26 cellular contexts compared by ENCODE assay signal in genomic region chr2:13638181-13638580, GRCh38.
A peak's percentile ranks its signal among the peaks of the same experiment; 100 is the strongest.
DNase-seq lines count a peak whose midpoint lies in the region; TF ChIP-seq lines count a peak whose summit lies in the region.
"Had no signal": no experiment of that assay in that cellular context is flagged by ENCODE, and none has a peak within 500 bp of the region (broad histone marks: within the 10 kb centered on the region; RNA-seq: fewer than 3 reads in every experiment).

No MANE protein-coding gene starts in this region.

- H3K9me3 Mint-ChIP-seq in Calu3 (ENCODE audit: low read depth, unreplicated experiment), result peaks cover 5% of the 10 kb centered on the region
- peaks cover 4% of the 10 kb centered on the region for H3K9me3 Mint-ChIP-seq in activated CD4-positive, alpha-beta memory T cell treated with anti-CD3 and anti-CD28 coated beads, Interleukin-2, amount 10 ng/mL, durations not matched to agents 7 days and 5 days

- BruUV-seq in Calu3 (replicated peaks; lab: Mats Ljungman, UMichigan), result no TSS peak
- no TSS peak for BruUV-seq in OCI-LY7 (replicated peaks; lab: Mats Ljungman, UMichigan)

- H3K9me3 ChIP-seq in esophagus squamous epithelium, result no peaks in the 10 kb centered on the region
- H3K9me3 ChIP-seq in osteoblast (ENCODE audit: low read depth, low read length), result no peaks in the 10 kb centered on the region
- H3K9me3 ChIP-seq in OCI-LY7 (ENCODE audit: low read length), result no peaks in the 10 kb centered on the region
- H3K9me3 ChIP-seq: SK-N-SH had no signal

- TF ChIP-seq CTCF in Calu3 (IDR thresholded peaks at IDR 0.05; ENCODE audit: unreplicated experiment), result no peak
- TF ChIP-seq CTCF in esophagus squamous epithelium (IDR thresholded peaks at IDR 0.05), result no peak
- no peak for TF ChIP-seq CTCF in osteoblast (IDR thresholded peaks at IDR 0.05; ENCODE audit: extremely low read depth, low read depth, low read length)
- TF ChIP-seq CTCF in OCI-LY7 (conservative IDR thresholded peaks at IDR 0.05; ENCODE audit: low read length), result no peak

- no peak overlapping the region for H2AFZ ChIP-seq in osteoblast (ENCODE audit: low read length)
- no peak overlapping the region for H2AFZ ChIP-seq in OCI-LY7 (ENCODE audit: low read length)

- peak overlapping the region; percentile 14 for H3K27ac Mint-ChIP-seq in Calu3 (ENCODE audit: unreplicated experiment)
- H3K27ac Mint-ChIP-seq in activated CD4-positive, alpha-beta memory T cell treated with anti-CD3 and anti-CD28 coated beads, Interleukin-2, amount 10 ng/mL, durations not matched to agents 7 days and 5 days, result no peak overlapping the region
- H3K27ac Mint-ChIP-seq: activated CD4-positive, alpha-beta T cell treated with anti-CD3 and anti-CD28 coated beads, Interleukin-2, amount 10 ng/mL, durations not matched to agents 7 days and 5 days; activated naive CD8-positive, alpha-beta T cell treated with anti-CD3 and anti-CD28 coated beads, Interleukin-2, amount 50 U/mL, for 24 hours; activated T-helper 17 cell treated with anti-CD3 and anti-CD28 coated beads, Interleukin-2, amount 50 U/mL, for 72 hours; immature natural killer cell had no signal

- H3K4me2 ChIP-seq in osteoblast (ENCODE audit: insufficient read depth, low read length) (no peak overlapping the region), OCI-LY7 (ENCODE audit: low read length) (no peak overlapping the region)
- H3K4me2 ChIP-seq: SK-N-SH had no signal

- no peak overlapping the region for H3K4me3 Mint-ChIP-seq in Calu3 (ENCODE audit: low read depth, unreplicated experiment)
- no peak overlapping the region for H3K4me3 Mint-ChIP-seq in activated CD4-positive, alpha-beta memory T cell treated with anti-CD3 and anti-CD28 coated beads, Interleukin-2, amount 10 ng/mL, durations not matched to agents 7 days and 5 days
- H3K4me3 Mint-ChIP-seq: activated CD4-positive, alpha-beta T cell treated with anti-CD3 and anti-CD28 coated beads, Interleukin-2, amount 10 ng/mL, durations not matched to agents 7 days and 5 days; activated naive CD8-positive, alpha-beta T cell treated with anti-CD3 and anti-CD28 coated beads, Interleukin-2, amount 50 U/mL, for 24 hours; activated T-helper 17 cell treated with anti-CD3 and anti-CD28 coated beads, Interleukin-2, amount 50 U/mL, for 72 hours; immature natural killer cell had no signal

- CTCF ChIA-PET in Calu3 (lab: Charles Lee) (no interaction called here), OCI-LY7 (lab: Charles Lee; ENCODE audit: unreplicated experiment) (no interaction called here)
- CTCF ChIA-PET in activated CD4-positive, alpha-beta memory T cell treated with anti-CD3 and anti-CD28 coated beads, Interleukin-2, amount 10 ng/mL, durations not matched to agents 7 days and 5 days (lab: Charles Lee), result no interaction called here

- H3K4me1 Mint-ChIP-seq in Calu3 (ENCODE audit: low read depth, unreplicated experiment), result peaks cover 10% of the 10 kb centered on the region
- H3K4me1 Mint-ChIP-seq in activated CD4-positive, alpha-beta memory T cell treated with anti-CD3 and anti-CD28 coated beads, Interleukin-2, amount 10 ng/mL, durations not matched to agents 7 days and 5 days, result no peaks in the 10 kb centered on the region
- H3K4me1 Mint-ChIP-seq: activated CD4-positive, alpha-beta T cell treated with anti-CD3 and anti-CD28 coated beads, Interleukin-2, amount 10 ng/mL, durations not matched to agents 7 days and 5 days; activated naive CD8-positive, alpha-beta T cell treated with anti-CD3 and anti-CD28 coated beads, Interleukin-2, amount 50 U/mL, for 24 hours; activated T-helper 17 cell treated with anti-CD3 and anti-CD28 coated beads, Interleukin-2, amount 50 U/mL, for 72 hours; immature natural killer cell had no signal

- H3K27me3 ChIP-seq in esophagus squamous epithelium (no peaks in the 10 kb centered on the region), osteoblast (ENCODE audit: insufficient read depth, low read length) (no peaks in the 10 kb centered on the region)

- no peaks in the 10 kb centered on the region for H3K36me3 Mint-ChIP-seq in Calu3 (ENCODE audit: insufficient read depth, unreplicated experiment)
- no peaks in the 10 kb centered on the region for H3K36me3 Mint-ChIP-seq in activated CD4-positive, alpha-beta memory T cell treated with anti-CD3 and anti-CD28 coated beads, Interleukin-2, amount 10 ng/mL, durations not matched to agents 7 days and 5 days (ENCODE audit: low read depth)
- H3K36me3 Mint-ChIP-seq: immature natural killer cell had no signal

- H3K36me3 ChIP-seq in esophagus squamous epithelium, result no peaks in the 10 kb centered on the region
- no peaks in the 10 kb centered on the region for H3K36me3 ChIP-seq in osteoblast (ENCODE audit: insufficient read depth, low read length)
- H3K36me3 ChIP-seq in OCI-LY7 (ENCODE audit: insufficient read depth, low read length), result no peaks in the 10 kb centered on the region
- H3K36me3 ChIP-seq: WERI-Rb-1 had no signal

- peak overlapping the region in 3 of 4 donors; percentile 10 to 65 (median 10) for H3K27ac ChIP-seq in esophagus squamous epithelium
- no peak overlapping the region for H3K27ac ChIP-seq in osteoblast (ENCODE audit: low read depth, low read length)
- H3K27ac ChIP-seq in OCI-LY7 (ENCODE audit: low read depth, low read length, poor library complexity, severe bottlenecking), result no peak overlapping the region
- H3K27ac ChIP-seq: coronary artery, WERI-Rb-1 had no signal

- POLR2A ChIA-PET in activated CD4-positive, alpha-beta memory T cell treated with anti-CD3 and anti-CD28 coated beads, Interleukin-2, amount 10 ng/mL, durations not matched to agents 7 days and 5 days (lab: Charles Lee), result no interaction called here
- POLR2A ChIA-PET in OCI-LY7 (lab: Charles Lee), result no interaction called here

- no peak for TF ChIP-seq POLR2A in esophagus squamous epithelium (IDR thresholded peaks at IDR 0.05)

- H3K27me3 Mint-ChIP-seq in Calu3 (ENCODE audit: unreplicated experiment), result no peaks in the 10 kb centered on the region
- H3K27me3 Mint-ChIP-seq in activated CD4-positive, alpha-beta memory T cell treated with anti-CD3 and anti-CD28 coated beads, Interleukin-2, amount 10 ng/mL, durations not matched to agents 7 days and 5 days, result no peaks in the 10 kb centered on the region
- H3K27me3 Mint-ChIP-seq: activated CD4-positive, alpha-beta T cell treated with anti-CD3 and anti-CD28 coated beads, Interleukin-2, amount 10 ng/mL, durations not matched to agents 7 days and 5 days; activated naive CD8-positive, alpha-beta T cell treated with anti-CD3 and anti-CD28 coated beads, Interleukin-2, amount 50 U/mL, for 24 hours; activated T-helper 17 cell treated with anti-CD3 and anti-CD28 coated beads, Interleukin-2, amount 50 U/mL, for 72 hours had no signal

- H4K20me1 ChIP-seq in osteoblast (ENCODE audit: insufficient read depth, low read length), result no peaks in the 10 kb centered on the region
- H4K20me1 ChIP-seq in OCI-LY7 (ENCODE audit: insufficient read depth, low read length), result no peaks in the 10 kb centered on the region

- H3K79me2 ChIP-seq in osteoblast (ENCODE audit: insufficient read depth, low read length) (no peaks in the 10 kb centered on the region), OCI-LY7 (ENCODE audit: insufficient read depth, low read depth, low read length) (no peaks in the 10 kb centered on the region)

- DNase-seq in Calu3 (peak; percentile 9), RPMI7951 (ENCODE audit: low read depth) (peak; percentile 41), esophagus squamous epithelium (lab: John Stamatoyannopoulos, UW) (no peak), osteoblast (ENCODE audit: insufficient read length, low spot score, missing footprints) (peak; percentile 39), NCI-H2171 treated with DMSO at 0.1 percent for 48 hours (lab: John Stamatoyannopoulos, UW) (no peak), OCI-LY7 (ENCODE audit: low spot score) (no peak), DMS153 (lab: John Stamatoyannopoulos, UW) (no peak)
- no peak for DNase-seq in activated CD4-positive, alpha-beta memory T cell treated with anti-CD3 and anti-CD28 coated beads, Interleukin-2, amount 10 ng/mL, durations not matched to agents 7 days and 5 days
- DNase-seq: activated CD4-positive, alpha-beta T cell treated with anti-CD3 and anti-CD28 coated beads, Interleukin-2, amount 10 ng/mL, durations not matched to agents 7 days and 5 days; activated CD8-positive, alpha-beta memory T cell treated with anti-CD3 and anti-CD28 coated beads, Interleukin-2, amount 50 U/mL, for 4 hours; activated naive CD8-positive, alpha-beta T cell treated with anti-CD3 and anti-CD28 coated beads, Interleukin-2, amount 50 U/mL, for 24 hours; C1 segment of cervical spinal cord; EL; immature natural killer cell; NCI-H1417 treated with DMSO at 0.1 percent for 48 hours; NCI-H2107; NCI-H524; nucleus accumbens; retina; RPMI8226; SK-N-SH; stimulated activated CD8-positive, alpha-beta memory T cell treated with anti-CD3 and anti-CD28 coated beads, Interleukin-4, amount 100 ng/mL, for 48 hours; T-helper 2 cell; WERI-Rb-1 had no signal

- H3K9me2 ChIP-seq in OCI-LY7 (ENCODE audit: insufficient read depth, low read length), result no peaks in the 10 kb centered on the region
- H3K9me2 ChIP-seq: SK-N-SH had no signal

- H3K4me3 ChIP-seq in esophagus squamous epithelium, result no peak overlapping the region
- H3K4me3 ChIP-seq in osteoblast (ENCODE audit: insufficient read depth, low read length), result no peak overlapping the region
- H3K4me3 ChIP-seq in OCI-LY7 (ENCODE audit: low read depth, low read length, poor library complexity, severe bottlenecking), result no peak overlapping the region
- H3K4me3 ChIP-seq: coronary artery had no signal

- intact Hi-C loops in Calu3 (cut with micrococcal nuclease; ENCODE audit: unreplicated experiment), result no loop called here
- intact Hi-C loops in esophagus squamous epithelium (cut with DNase I), result no loop called here
- intact Hi-C loops in OCI-LY7 (cut with micrococcal nuclease; ENCODE audit: unreplicated experiment), result no loop called here

- H3K4me1 ChIP-seq in esophagus squamous epithelium (peaks cover 0 to 11% (median 0%) of the 10 kb centered on the region in 3 donors), osteoblast (ENCODE audit: insufficient read depth, low read length) (no peaks in the 10 kb centered on the region), OCI-LY7 (ENCODE audit: insufficient read depth, low read length, poor library complexity, severe bottlenecking) (no peaks in the 10 kb centered on the region)

- whole genome bisulfite sequencing in esophagus squamous epithelium, 2 donors, result 32% methylated on average over 2 of the region's 2 CpGs

Comparison
In these comparisons a context has a peak if more than half of its experiments do, and no peak if none do; other contexts are left out.
1. DNase-seq: peak in Calu3 (single experiment), RPMI7951 (single experiment) and osteoblast (single experiment); none in esophagus squamous epithelium (single experiment), activated CD4-positive, alpha-beta memory T cell treated with anti-CD3 and anti-CD28 coated beads, Interleukin-2, amount 10 ng/mL, durations not matched to agents 7 days and 5 days (single experiment), NCI-H2171 treated with DMSO at 0.1 percent for 48 hours (single experiment), OCI-LY7 (single experiment) and DMS153 (single experiment).
2. H3K27ac ChIP-seq: peak in esophagus squamous epithelium (3 of 4); none in osteoblast (single experiment) and OCI-LY7 (single experiment).